7 cellular contexts compared by ENCODE assay signal in the genomic region with DNA sequence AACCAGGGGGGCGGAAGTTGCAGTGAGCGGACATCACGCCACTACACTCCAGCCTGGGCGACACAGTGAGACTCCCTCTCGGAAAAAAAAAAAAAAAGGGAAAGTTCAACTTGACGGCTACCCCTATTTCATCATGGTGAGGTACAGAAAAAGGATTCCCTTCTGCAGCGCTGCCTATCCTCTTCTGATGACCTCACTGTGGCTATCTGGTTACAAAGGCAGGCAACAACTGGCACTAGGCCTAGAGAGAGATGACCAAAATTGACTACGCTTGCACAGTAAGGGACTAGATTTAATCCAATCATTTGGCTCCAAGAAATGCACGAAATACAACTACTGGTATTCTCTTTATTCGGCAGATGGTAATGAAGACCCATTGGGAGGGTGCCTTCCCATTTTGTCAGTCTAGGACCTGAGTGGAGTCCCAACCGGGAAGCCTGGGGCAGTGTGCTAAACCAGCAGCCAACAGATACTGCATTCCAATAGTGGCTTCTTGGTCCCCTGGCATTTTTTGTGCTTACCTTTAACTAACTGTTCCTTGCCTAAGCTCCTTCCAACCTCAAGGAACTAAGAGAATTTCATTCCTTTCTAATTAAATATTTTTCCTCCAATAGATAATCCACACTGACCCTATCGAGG. TPM values are rescaled to one million over a fixed set of nuclear protein-coding genes. Genes with fewer than 3 reads are reported as not detected.
DNase-seq lines count a peak whose midpoint lies in the region; ATAC-seq and TF ChIP-seq lines count a peak whose summit lies in the region.

No MANE protein-coding gene starts in this region.

- H3K36me3 Mint-ChIP-seq in GM23338 (ENCODE audit: low read depth) (no peaks in the 10 kb centered on the region), osteocyte (ENCODE audit: unreplicated experiment) (peaks cover 8% of the 10 kb centered on the region)

- H4K20me1 ChIP-seq in GM23338 (replicated peaks; ENCODE audit: insufficient read depth) = no peaks in the 10 kb centered on the region

- H3K27me3 ChIP-seq in GM23338 (ENCODE audit: insufficient read depth) (no peaks in the 10 kb centered on the region; the same call in 1 of the 2 replicates), RWPE2 (ENCODE audit: insufficient read depth, poor library complexity, severe bottlenecking) (no peaks in the 10 kb centered on the region), esophagus (ENCODE audit: control insufficient read depth in 1 of 2, insufficient read depth in 2 of 2, low read length in 2 of 2) (no peaks in the 10 kb centered on the region)

- peak overlapping the region; percentile 79 for H3K4me2 ChIP-seq in GM23338

- 0 out of 2 replicates have a peak overlapping the region, but pooled peaks have one; percentile 81 for H2AFZ ChIP-seq in GM23338

- H3K9me3 ChIP-seq in RWPE2 (ENCODE audit: severe bottlenecking) (no peaks in the 10 kb centered on the region), esophagus (ENCODE audit: control insufficient read depth in 2 of 2, insufficient read depth in 1 of 2, low read depth in 1 of 2, low read length in 1 of 2) (no peaks in the 10 kb centered on the region)

- H3K4me1 Mint-ChIP-seq in GM23338 (peaks cover 22% of the 10 kb centered on the region), osteocyte (ENCODE audit: unreplicated experiment) (peaks cover 31% of the 10 kb centered on the region)

- 64 to 68% methylated on average over 12 of the region's 12 CpGs for WGBS in esophagus, 2 donors

- peaks cover 7% of the 10 kb centered on the region for H3K27me3 Mint-ChIP-seq in GM23338 (ENCODE audit: insufficient read depth, low read depth, poor library complexity)
- H3K27me3 Mint-ChIP-seq in osteocyte (ENCODE audit: unreplicated experiment) = no peaks in the 10 kb centered on the region

- no peaks in the 10 kb centered on the region for H3K79me2 ChIP-seq in GM23338 (replicated peaks; ENCODE audit: insufficient read depth)

- H3F3A ChIP-seq in GM23338 (replicated peaks; ENCODE audit: low read depth) = no peaks in the 10 kb centered on the region; the same call in 1 of the 2 replicates

- H3K9me2 ChIP-seq in GM23338 (ENCODE audit: insufficient read depth) = 0 out of 2 replicates have a peak, but pooled peaks cover 3% of the 10 kb centered on the region

- TF ChIP-seq CTCF in GM23338 (conservative IDR thresholded peaks at IDR 0.05; ENCODE audit: low read depth in 2 of 2) (no peak), RWPE2 (IDR thresholded peaks at IDR 0.05; ENCODE audit: poor library complexity, severe bottlenecking) (no peak), osteocyte (IDR thresholded peaks at IDR 0.05) (no peak)

- H3K4me1 ChIP-seq in GM23338 (ENCODE audit: insufficient read depth) (peaks cover 24% of the 10 kb centered on the region), RWPE2 (ENCODE audit: insufficient read depth, poor library complexity, severe bottlenecking) (no peaks in the 10 kb centered on the region), esophagus (ENCODE audit: control insufficient read depth in 2 of 2, insufficient read depth in 2 of 2, low read length in 1 of 2) (peaks cover 9% of the 10 kb centered on the region in 2 donors)

- H3K27ac Mint-ChIP-seq in GM23338 (peak overlapping the region; percentile 92), osteocyte (ENCODE audit: unreplicated experiment) (peak overlapping the region; percentile 98)

- H3K9me3 Mint-ChIP-seq in GM23338 (no peaks in the 10 kb centered on the region), osteocyte (ENCODE audit: unreplicated experiment) (no peaks in the 10 kb centered on the region)

- H3K27ac ChIP-seq in GM23338 (ENCODE audit: low read depth) (peak overlapping the region; percentile 75), RWPE2 (ENCODE audit: poor library complexity, severe bottlenecking) (peak overlapping the region; percentile 36), esophagus (ENCODE audit: low read depth in 2 of 2, low read length in 1 of 2) (peak overlapping the region; percentile 95 to 98)

- H3K4me3 ChIP-seq in GM23338 (peak overlapping the region; percentile 59), RWPE2 (ENCODE audit: severe bottlenecking) (no peak overlapping the region), esophagus (ENCODE audit: low read depth in 1 of 2, low read length in 2 of 2) (peak overlapping the region in 1 of 2 donors; percentile 67)

- peak; percentile 29 for ATAC-seq in GM23338
- no peak for ATAC-seq in RWPE2 (ENCODE audit: low read depth)
- ATAC-seq in HG03378 (IDR thresholded peaks at IDR 0.05; ENCODE audit: unreplicated experiment) = no peak

- DNase-seq in GM23338 (ENCODE audit: low spot score) (no peak), RWPE2 (ENCODE audit: low spot score) (no peak), osteocyte (ENCODE audit: extremely low spot score, unreplicated experiment) (no peak), SKM-1 treated with dmso at 0.1 percent for 144 hours (lab: John Stamatoyannopoulos, UW; ENCODE audit: unreplicated experiment) (no peak)
- no peak for DNase-seq in central memory CD4-positive, alpha-beta T cell

- H3K36me3 ChIP-seq in GM23338 (ENCODE audit: insufficient read depth) (no peaks in the 10 kb centered on the region), RWPE2 (ENCODE audit: low read depth) (no peaks in the 10 kb centered on the region), esophagus (ENCODE audit: control insufficient read depth in 2 of 2, insufficient read depth in 2 of 2, low read length in 1 of 2) (no peaks in the 10 kb centered on the region)

- peak overlapping the region; percentile 73 for H3K4me3 Mint-ChIP-seq in GM23338
- peak overlapping the region; percentile 78 for H3K4me3 Mint-ChIP-seq in osteocyte (ENCODE audit: unreplicated experiment)

TF ChIP-seq in GM23338, 12 proteins besides CTCF, POLR2A, EP300 and RAD21:
- no peak for TF ChIP-seq NANOG (IDR thresholded peaks at IDR 0.05; ENCODE audit: borderline replicate concordance)
- TF ChIP-seq, protein P1, sequence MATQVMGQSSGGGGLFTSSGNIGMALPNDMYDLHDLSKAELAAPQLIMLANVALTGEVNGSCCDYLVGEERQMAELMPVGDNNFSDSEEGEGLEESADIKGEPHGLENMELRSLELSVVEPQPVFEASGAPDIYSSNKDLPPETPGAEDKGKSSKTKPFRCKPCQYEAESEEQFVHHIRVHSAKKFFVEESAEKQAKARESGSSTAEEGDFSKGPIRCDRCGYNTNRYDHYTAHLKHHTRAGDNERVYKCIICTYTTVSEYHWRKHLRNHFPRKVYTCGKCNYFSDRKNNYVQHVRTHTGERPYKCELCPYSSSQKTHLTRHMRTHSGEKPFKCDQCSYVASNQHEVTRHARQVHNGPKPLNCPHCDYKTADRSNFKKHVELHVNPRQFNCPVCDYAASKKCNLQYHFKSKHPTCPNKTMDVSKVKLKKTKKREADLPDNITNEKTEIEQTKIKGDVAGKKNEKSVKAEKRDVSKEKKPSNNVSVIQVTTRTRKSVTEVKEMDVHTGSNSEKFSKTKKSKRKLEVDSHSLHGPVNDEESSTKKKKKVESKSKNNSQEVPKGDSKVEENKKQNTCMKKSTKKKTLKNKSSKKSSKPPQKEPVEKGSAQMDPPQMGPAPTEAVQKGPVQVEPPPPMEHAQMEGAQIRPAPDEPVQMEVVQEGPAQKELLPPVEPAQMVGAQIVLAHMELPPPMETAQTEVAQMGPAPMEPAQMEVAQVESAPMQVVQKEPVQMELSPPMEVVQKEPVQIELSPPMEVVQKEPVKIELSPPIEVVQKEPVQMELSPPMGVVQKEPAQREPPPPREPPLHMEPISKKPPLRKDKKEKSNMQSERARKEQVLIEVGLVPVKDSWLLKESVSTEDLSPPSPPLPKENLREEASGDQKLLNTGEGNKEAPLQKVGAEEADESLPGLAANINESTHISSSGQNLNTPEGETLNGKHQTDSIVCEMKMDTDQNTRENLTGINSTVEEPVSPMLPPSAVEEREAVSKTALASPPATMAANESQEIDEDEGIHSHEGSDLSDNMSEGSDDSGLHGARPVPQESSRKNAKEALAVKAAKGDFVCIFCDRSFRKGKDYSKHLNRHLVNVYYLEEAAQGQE (IDR thresholded peaks at IDR 0.05; ENCODE audit: unreplicated experiment) = no peak
- TF ChIP-seq STAT1 (IDR thresholded peaks at IDR 0.05; ENCODE audit: unreplicated experiment) = no peak
- TF ChIP-seq CREB1 (CRISPR knock-in tag; IDR thresholded peaks at IDR 0.05; ENCODE audit: low read depth) = no peak

RNA-seq across cellular contexts. Expression of a gene that starts 36.6 kb away (rescaled TPM):
- total RNA-seq in GM23338 (2014; rRNA removed; shearing (Covaris generic)) = 4.7 and 5.2 TPM in 2 replicates
- polyA plus RNA-seq in GM23338 (2016; fragmentation: Nextera tagmentation; extraction: Ambion mirVana) (0.31 and 0.37 TPM in 2 replicates), esophagus (1 to 10 TPM; 6.5 to 8.1 TPM)
- total RNA-seq in osteocyte = 28.3 and 30.0 TPM in 2 replicates

Comparison
In these comparisons a context has a peak if more than half of its experiments do, and no peak if none do; other contexts are left out.
1. H3K27ac ChIP-seq: peak in every context shown above with its lines; median percentile 96 in esophagus; 75 in GM23338; 36 in RWPE2.